In the genomic region with DNA sequence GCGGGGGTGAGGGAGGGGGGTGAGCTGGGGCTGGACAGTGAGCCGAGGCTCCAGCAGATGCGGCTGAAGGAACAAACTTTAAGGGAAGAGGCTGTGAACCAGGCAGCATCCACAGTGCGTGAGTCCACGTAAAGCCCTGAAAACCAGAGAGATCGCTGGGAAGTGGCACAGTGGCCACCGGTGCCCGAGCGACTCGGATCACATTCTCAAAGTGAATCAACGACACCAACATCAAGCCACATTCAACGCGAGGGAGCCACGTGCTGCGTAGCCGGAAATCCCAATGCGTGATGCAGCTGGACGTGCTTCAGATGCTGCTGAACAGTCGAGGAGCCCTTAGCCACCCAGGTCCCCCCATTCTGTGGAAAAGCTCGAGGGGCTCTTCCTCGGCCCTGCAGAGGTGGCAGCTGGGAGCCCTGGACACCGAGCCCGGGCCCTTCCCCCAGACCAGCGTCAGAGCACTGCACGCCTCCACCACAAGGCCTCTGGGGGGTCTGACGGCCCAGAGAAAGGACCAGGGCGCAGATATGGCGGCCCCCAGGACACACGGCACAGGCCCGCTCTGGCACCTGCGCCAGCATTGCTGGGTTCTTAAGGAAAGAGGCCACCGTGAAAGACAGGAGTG, we compare ENCODE assay signal across 23 cellular contexts. TPM values are rescaled to one million over a fixed set of nuclear protein-coding genes. Genes with fewer than 3 reads are reported as not detected.
DNase-seq lines count a peak whose midpoint lies in the region; ATAC-seq, FAIRE-seq and TF ChIP-seq lines count a peak whose summit lies in the region.
"Had no signal": no experiment of that assay in that cellular context is flagged by ENCODE, and none has a peak within 500 bp of the region (broad histone marks: within the 10 kb centered on the region; RNA-seq: fewer than 3 reads in every experiment).

No MANE protein-coding gene starts in this region.

- no peaks in the 10 kb centered on the region for H3K36me3 ChIP-seq in prostate gland
- no peaks in the 10 kb centered on the region for H3K36me3 ChIP-seq in CD8-positive, alpha-beta memory T cell (ENCODE audit: insufficient read depth, low read length)
- H3K36me3 ChIP-seq: gastroesophageal sphincter had no signal

- no peak for TF ChIP-seq POLR2A in prostate gland (IDR thresholded peaks at IDR 0.05)
- TF ChIP-seq POLR2A in GM12892 (IDR thresholded peaks at IDR 0.05; ENCODE audit: low read depth, low read length): no peak

- FAIRE-seq in GM12892 (lab: Jason Lieb, UNC): no peak
- FAIRE-seq: TTC549 had no signal

- H3K4me3 ChIP-seq in HL-60 (replicated peaks; ENCODE audit: insufficient read depth, low read length) (no peak overlapping the region), prostate gland (no peak overlapping the region)
- no peak overlapping the region for H3K4me3 ChIP-seq in CD8-positive, alpha-beta memory T cell (ENCODE audit: low read length)
- H3K4me3 ChIP-seq: dorsolateral prefrontal cortex, gastroesophageal sphincter had no signal

- peak overlapping the region; percentile 79 for H3K27ac Mint-ChIP-seq in T-helper 2 cell treated with Interferon-gamma antibody and Interleukin-4, amounts not matched to agents 5 μg/mL and 100 μg/mL, for 36 hours
- peak overlapping the region; percentile 75 for H3K27ac Mint-ChIP-seq in dendritic cell treated with granulocyte-macrophage colony-stimulating factor and Interleukin-4, amounts not matched to agents 40 ng/mL and 50 ng/mL, for 4 days
- no peak overlapping the region for H3K27ac Mint-ChIP-seq in CD8-positive, alpha-beta memory T cell
- H3K27ac Mint-ChIP-seq: activated naive CD8-positive, alpha-beta T cell treated with anti-CD3 and anti-CD28 coated beads for 36 hours had no signal

- ATAC-seq in GM21529 (IDR thresholded peaks at IDR 0.05; ENCODE audit: unreplicated experiment): no peak
- ATAC-seq: activated T-cell treated with anti-CD3 and anti-CD28 coated beads, Interleukin-2, amount 50 U/mL, for 4 hours; gastroesophageal sphincter had no signal

- TF ChIP-seq CTCF in HL-60 (IDR thresholded peaks at IDR 0.05; ENCODE audit: insufficient read depth, low read length) (no peak), prostate gland (IDR thresholded peaks at IDR 0.05) (no peak)

- peak overlapping the region; percentile 67 for H3K27ac ChIP-seq in HL-60 (replicated peaks)
- H3K27ac ChIP-seq in prostate gland: no peak overlapping the region
- H3K27ac ChIP-seq in CD8-positive, alpha-beta memory T cell (ENCODE audit: low read depth, low read length): no peak overlapping the region
- H3K27ac ChIP-seq: 22Rv1, dorsolateral prefrontal cortex, gastroesophageal sphincter had no signal

- H3K9me3 Mint-ChIP-seq in T-helper 2 cell treated with Interferon-gamma antibody and Interleukin-4, amounts not matched to agents 5 μg/mL and 100 μg/mL, for 36 hours: peaks cover 13% of the 10 kb centered on the region
- H3K9me3 Mint-ChIP-seq in dendritic cell treated with granulocyte-macrophage colony-stimulating factor and Interleukin-4, amounts not matched to agents 40 ng/mL and 50 ng/mL, for 4 days: peaks cover 10% of the 10 kb centered on the region
- peaks cover 0 to 10% (median 8%) of the 10 kb centered on the region in 5 donors for H3K9me3 Mint-ChIP-seq in CD8-positive, alpha-beta memory T cell

- H3K36me3 Mint-ChIP-seq in T-helper 2 cell treated with Interferon-gamma antibody and Interleukin-4, amounts not matched to agents 5 μg/mL and 100 μg/mL, for 36 hours (ENCODE audit: low read depth): peaks cover 63% of the 10 kb centered on the region
- H3K36me3 Mint-ChIP-seq in dendritic cell treated with granulocyte-macrophage colony-stimulating factor and Interleukin-4, amounts not matched to agents 40 ng/mL and 50 ng/mL, for 4 days (ENCODE audit: low read depth): peaks cover 83% of the 10 kb centered on the region
- H3K36me3 Mint-ChIP-seq in CD8-positive, alpha-beta memory T cell: peaks cover 0 to 11% (median 3%) of the 10 kb centered on the region in 3 donors

- no peaks in the 10 kb centered on the region for H3K9me3 ChIP-seq in prostate gland
- H3K9me3 ChIP-seq in CD8-positive, alpha-beta memory T cell (ENCODE audit: low read length): no peaks in the 10 kb centered on the region

- peaks cover 37% of the 10 kb centered on the region for H3K4me1 Mint-ChIP-seq in T-helper 2 cell treated with Interferon-gamma antibody and Interleukin-4, amounts not matched to agents 5 μg/mL and 100 μg/mL, for 36 hours (ENCODE audit: low read depth)
- H3K4me1 Mint-ChIP-seq in dendritic cell treated with granulocyte-macrophage colony-stimulating factor and Interleukin-4, amounts not matched to agents 40 ng/mL and 50 ng/mL, for 4 days (ENCODE audit: low read depth): peaks cover 87% of the 10 kb centered on the region
- H3K4me1 Mint-ChIP-seq in CD8-positive, alpha-beta memory T cell: peaks cover 18 to 24% (median 19%) of the 10 kb centered on the region in 3 donors

- POLR2A ChIA-PET in CD8-positive, alpha-beta memory T cell (lab: Charles Lee): no interaction called here

- WGBS in prostate gland: 92% methylated on average over 32 of the region's 32 CpGs

- no peak for DNase-seq in T-helper 2 cell treated with Interferon-gamma antibody and Interleukin-4, amounts not matched to agents 5 μg/mL and 100 μg/mL, for 36 hours (ENCODE audit: low spot score)
- DNase-seq in T-helper 2 cell (no peak), HL-60 (ENCODE audit: low read depth in 1 of 2, low spot score in 1 of 2) (peak in 1 of 2 experiments; percentile 0), prostate gland (ENCODE audit: low spot score) (peak; percentile 2), GM12892 (ENCODE audit: insufficient read length) (no peak)
- no peak for DNase-seq in CD8-positive, alpha-beta memory T cell
- DNase-seq: activated naive CD8-positive, alpha-beta T cell treated with anti-CD3 and anti-CD28 coated beads for 36 hours; activated T-cell treated with anti-CD3 and anti-CD28 coated beads, Interleukin-2, amount 50 U/mL, for 4 hours; erythroblast; MM.1S; NCI-H187 treated with DMSO at 0.1 percent for 48 hours; NCI-H446; occipital lobe; RPMI8226; stimulated activated CD4-positive, alpha-beta T cell treated with anti-CD3 and anti-CD28 coated beads, Interleukin-2, amount 100 ng/mL, for 48 hours had no signal

- no peaks in the 10 kb centered on the region for H3K4me1 ChIP-seq in prostate gland (replicated peaks)
- H3K4me1 ChIP-seq in CD8-positive, alpha-beta memory T cell (ENCODE audit: insufficient read depth, low read length): peaks cover 8% of the 10 kb centered on the region
- H3K4me1 ChIP-seq: gastroesophageal sphincter had no signal

- CTCF ChIA-PET in CD8-positive, alpha-beta memory T cell (lab: Charles Lee): no interaction called here

- intact Hi-C loops in dendritic cell treated with granulocyte-macrophage colony-stimulating factor and Interleukin-4, amounts not matched to agents 40 ng/mL and 50 ng/mL, for 4 days (cut with micrococcal nuclease): no loop called here
- intact Hi-C loops in prostate gland (cut with DNase I): no loop called here

- H3K4me3 Mint-ChIP-seq in T-helper 2 cell treated with Interferon-gamma antibody and Interleukin-4, amounts not matched to agents 5 μg/mL and 100 μg/mL, for 36 hours: no peak overlapping the region
- H3K4me3 Mint-ChIP-seq in dendritic cell treated with granulocyte-macrophage colony-stimulating factor and Interleukin-4, amounts not matched to agents 40 ng/mL and 50 ng/mL, for 4 days: no peak overlapping the region
- peak overlapping the region in 1 of 7 donors; percentile 19 for H3K4me3 Mint-ChIP-seq in CD8-positive, alpha-beta memory T cell
- H3K4me3 Mint-ChIP-seq: activated CD4-positive, alpha-beta T cell treated with anti-CD3 and anti-CD28 coated beads, Interleukin-2, amount 10 ng/mL, durations not matched to agents 7 days and 5 days; activated naive CD8-positive, alpha-beta T cell treated with anti-CD3 and anti-CD28 coated beads for 36 hours; activated T-cell treated with anti-CD3 and anti-CD28 coated beads, Interleukin-2, amount 50 U/mL, for 4 hours; brain had no signal

- no peaks in the 10 kb centered on the region for H3K27me3 Mint-ChIP-seq in T-helper 2 cell treated with Interferon-gamma antibody and Interleukin-4, amounts not matched to agents 5 μg/mL and 100 μg/mL, for 36 hours (ENCODE audit: low read depth)
- H3K27me3 Mint-ChIP-seq in dendritic cell treated with granulocyte-macrophage colony-stimulating factor and Interleukin-4, amounts not matched to agents 40 ng/mL and 50 ng/mL, for 4 days: no peaks in the 10 kb centered on the region
- H3K27me3 Mint-ChIP-seq in CD8-positive, alpha-beta memory T cell: peaks cover 4 to 15% of the 10 kb centered on the region in 2 donors
- H3K27me3 Mint-ChIP-seq: activated CD4-positive, alpha-beta T cell treated with anti-CD3 and anti-CD28 coated beads, Interleukin-2, amount 10 ng/mL, durations not matched to agents 7 days and 5 days had no signal

- H3K27me3 ChIP-seq in HL-60 (ENCODE audit: insufficient read depth, poor library complexity, severe bottlenecking): no peaks in the 10 kb centered on the region
- no peaks in the 10 kb centered on the region for H3K27me3 ChIP-seq in prostate gland (replicated peaks; ENCODE audit: insufficient read depth)
- H3K27me3 ChIP-seq in CD8-positive, alpha-beta memory T cell (ENCODE audit: insufficient read depth, low read length, poor library complexity, severe bottlenecking): no peaks in the 10 kb centered on the region

RNA-seq across cellular contexts. Expression of a gene that starts 53.7 kb away (rescaled TPM):
- 10 to 100 TPM; 44.3 to 79.7 TPM for total RNA-seq in prostate gland
- polyA plus RNA-seq in GM12892 (2012; ENCODE audit: missing spikeins): 27.5 TPM
- 10 to 100 TPM; 50.2 to 52.4 TPM for total RNA-seq in CD8-positive, alpha-beta memory T cell
- 42.9 TPM for polyA plus RNA-seq in CD8-positive, alpha-beta memory T cell

Comparison
In these comparisons a context has a peak if more than half of its experiments do, and no peak if none do; other contexts are left out.
1. H3K27ac Mint-ChIP-seq: peak in T-helper 2 cell treated with Interferon-gamma antibody and Interleukin-4, amounts not matched to agents 5 μg/mL and 100 μg/mL, for 36 hours (single experiment) and dendritic cell treated with granulocyte-macrophage colony-stimulating factor and Interleukin-4, amounts not matched to agents 40 ng/mL and 50 ng/mL, for 4 days (single experiment); none in CD8-positive, alpha-beta memory T cell (0 of 8).